Comparison of ENCODE assay signal across 1 cellular context in the genomic region with DNA sequence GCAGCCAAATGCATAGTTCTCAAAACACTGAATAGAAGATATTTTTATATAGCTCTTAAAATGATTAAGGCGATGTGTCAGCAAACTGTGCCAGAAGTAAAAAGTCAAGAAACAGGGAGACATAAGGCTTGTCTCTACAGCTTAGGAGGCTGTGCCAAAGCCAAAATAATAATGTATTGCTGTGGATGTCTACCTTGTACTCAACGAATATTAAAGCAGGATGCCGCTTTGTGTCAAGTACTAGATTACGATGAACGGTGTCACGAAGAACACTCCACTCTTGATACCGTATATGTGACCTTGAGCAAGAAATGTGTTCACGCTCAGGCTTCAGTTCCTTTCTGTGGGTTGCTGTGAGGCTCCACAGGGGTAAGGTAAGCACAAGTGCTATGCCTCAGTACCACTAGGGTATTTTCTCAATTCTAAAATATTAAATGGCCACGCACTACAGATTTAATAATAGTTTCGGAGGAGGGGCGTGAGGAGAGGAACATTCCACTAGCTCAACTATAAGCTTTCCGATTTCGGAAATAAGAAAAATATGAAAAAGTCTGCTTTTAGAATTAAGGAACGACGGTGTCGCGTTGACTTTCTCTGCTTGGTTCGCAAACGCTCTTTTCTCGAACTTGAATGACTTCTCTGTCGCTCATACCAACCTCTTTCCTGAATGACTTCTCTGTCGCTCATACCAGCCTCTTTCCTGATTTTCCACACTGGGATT.
TF ChIP-seq lines count a peak whose summit lies in the region.

No MANE protein-coding gene starts in this region.

TF ChIP-seq in SK-N-SH treated with all-trans-retinoic acid at 6 μM for 48 hours, 23 proteins besides CTCF, POLR2A, EP300 and RAD21 (continued from another document):
- TF ChIP-seq, protein P1, sequence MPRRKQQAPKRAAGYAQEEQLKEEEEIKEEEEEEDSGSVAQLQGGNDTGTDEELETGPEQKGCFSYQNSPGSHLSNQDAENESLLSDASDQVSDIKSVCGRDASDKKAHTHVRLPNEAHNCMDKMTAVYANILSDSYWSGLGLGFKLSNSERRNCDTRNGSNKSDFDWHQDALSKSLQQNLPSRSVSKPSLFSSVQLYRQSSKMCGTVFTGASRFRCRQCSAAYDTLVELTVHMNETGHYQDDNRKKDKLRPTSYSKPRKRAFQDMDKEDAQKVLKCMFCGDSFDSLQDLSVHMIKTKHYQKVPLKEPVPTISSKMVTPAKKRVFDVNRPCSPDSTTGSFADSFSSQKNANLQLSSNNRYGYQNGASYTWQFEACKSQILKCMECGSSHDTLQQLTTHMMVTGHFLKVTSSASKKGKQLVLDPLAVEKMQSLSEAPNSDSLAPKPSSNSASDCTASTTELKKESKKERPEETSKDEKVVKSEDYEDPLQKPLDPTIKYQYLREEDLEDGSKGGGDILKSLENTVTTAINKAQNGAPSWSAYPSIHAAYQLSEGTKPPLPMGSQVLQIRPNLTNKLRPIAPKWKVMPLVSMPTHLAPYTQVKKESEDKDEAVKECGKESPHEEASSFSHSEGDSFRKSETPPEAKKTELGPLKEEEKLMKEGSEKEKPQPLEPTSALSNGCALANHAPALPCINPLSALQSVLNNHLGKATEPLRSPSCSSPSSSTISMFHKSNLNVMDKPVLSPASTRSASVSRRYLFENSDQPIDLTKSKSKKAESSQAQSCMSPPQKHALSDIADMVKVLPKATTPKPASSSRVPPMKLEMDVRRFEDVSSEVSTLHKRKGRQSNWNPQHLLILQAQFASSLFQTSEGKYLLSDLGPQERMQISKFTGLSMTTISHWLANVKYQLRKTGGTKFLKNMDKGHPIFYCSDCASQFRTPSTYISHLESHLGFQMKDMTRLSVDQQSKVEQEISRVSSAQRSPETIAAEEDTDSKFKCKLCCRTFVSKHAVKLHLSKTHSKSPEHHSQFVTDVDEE (CRISPR knock-in tag; IDR thresholded peaks at IDR 0.05) = no peak
- no peak for TF ChIP-seq GLIS3 (CRISPR knock-in tag; IDR thresholded peaks at IDR 0.05)
